In the genomic region with DNA sequence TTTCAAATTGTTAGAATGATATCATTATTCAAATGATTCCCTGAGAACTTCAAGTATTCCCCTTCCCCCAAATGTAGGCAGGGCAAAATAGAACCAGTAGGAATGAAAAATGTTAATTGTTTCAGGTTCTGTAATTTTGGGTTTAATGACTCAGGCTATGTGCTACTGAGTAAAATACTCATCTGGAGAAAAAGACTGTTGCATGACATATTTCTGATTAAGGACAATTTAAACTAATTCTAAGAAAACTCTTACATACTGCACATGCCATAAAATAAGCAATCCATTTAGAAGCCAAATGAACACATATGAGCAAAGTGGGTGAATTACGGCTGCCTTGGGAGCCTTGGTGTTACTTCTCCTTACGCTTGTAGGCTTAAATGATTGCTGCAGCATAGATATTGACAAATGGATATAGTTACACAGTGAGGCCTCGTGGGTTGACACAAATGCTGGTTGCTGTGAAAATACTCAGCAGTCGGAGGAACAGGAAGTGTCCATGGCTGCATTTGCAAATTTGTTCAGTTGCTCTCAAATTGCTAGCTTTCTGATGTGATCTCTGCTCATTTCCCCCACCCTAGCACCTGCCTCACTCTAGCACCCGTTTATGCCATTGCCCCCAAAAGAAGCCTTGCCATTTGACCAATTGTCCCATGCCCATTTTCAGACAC, we compare ENCODE assay signal across 1 cellular context.
TF ChIP-seq lines count a peak whose summit lies in the region.

No MANE protein-coding gene starts in this region.

TF ChIP-seq in H1, 55 proteins besides CTCF, POLR2A, EP300 and RAD21:
- TF ChIP-seq ASH2L (IDR thresholded peaks at IDR 0.05; ENCODE audit: low read length): no peak
- no peak for TF ChIP-seq POLR2AphosphoS5 (IDR thresholded peaks at IDR 0.05; ENCODE audit: low read depth, low read length)
- no peak for TF ChIP-seq BACH1 (IDR thresholded peaks at IDR 0.05; ENCODE audit: low read length)
- no peak for TF ChIP-seq EZH2 (IDR thresholded peaks at IDR 0.05; ENCODE audit: low read depth, low read length, severe bottlenecking)
- TF ChIP-seq SP2 (IDR thresholded peaks at IDR 0.05; ENCODE audit: low read length): no peak
- no peak for TF ChIP-seq SRF (IDR thresholded peaks at IDR 0.05; ENCODE audit: low read depth, low read length)
- TF ChIP-seq TEAD4 (IDR thresholded peaks at IDR 0.05; ENCODE audit: low read depth, low read length): no peak
- TF ChIP-seq KDM5A (IDR thresholded peaks at IDR 0.05; ENCODE audit: low read length): no peak
- TF ChIP-seq SP4 (IDR thresholded peaks at IDR 0.05; ENCODE audit: low read length): no peak
- TF ChIP-seq CTBP2 (IDR thresholded peaks at IDR 0.05; ENCODE audit: borderline replicate concordance, insufficient read depth, insufficient read length, low read length): no peak
- no peak for TF ChIP-seq NANOG (IDR thresholded peaks at IDR 0.05; ENCODE audit: insufficient read depth, low read depth, low read length, poor library complexity, severe bottlenecking)
- no peak for TF ChIP-seq CEBPB (IDR thresholded peaks at IDR 0.05; ENCODE audit: low read depth, low read length)
- no peak for TF ChIP-seq GTF2F1 (IDR thresholded peaks at IDR 0.05; ENCODE audit: borderline replicate concordance, low read depth, low read length)
- no peak for TF ChIP-seq SUZ12 (IDR thresholded peaks at IDR 0.05; ENCODE audit: low read length)
- TF ChIP-seq FOSL1 (IDR thresholded peaks at IDR 0.05; ENCODE audit: insufficient read depth, low read depth, low read length): no peak
- no peak for TF ChIP-seq TCF12 (IDR thresholded peaks at IDR 0.05; ENCODE audit: low read depth, low read length)
- TF ChIP-seq BRCA1 (IDR thresholded peaks at IDR 0.05; ENCODE audit: low read depth, low read length): no peak
- TF ChIP-seq GABPA (IDR thresholded peaks at IDR 0.05; ENCODE audit: borderline replicate concordance, insufficient read depth, low read length): no peak
- TF ChIP-seq SP1 (IDR thresholded peaks at IDR 0.05; ENCODE audit: low read depth, low read length): no peak
- TF ChIP-seq, protein P1, sequence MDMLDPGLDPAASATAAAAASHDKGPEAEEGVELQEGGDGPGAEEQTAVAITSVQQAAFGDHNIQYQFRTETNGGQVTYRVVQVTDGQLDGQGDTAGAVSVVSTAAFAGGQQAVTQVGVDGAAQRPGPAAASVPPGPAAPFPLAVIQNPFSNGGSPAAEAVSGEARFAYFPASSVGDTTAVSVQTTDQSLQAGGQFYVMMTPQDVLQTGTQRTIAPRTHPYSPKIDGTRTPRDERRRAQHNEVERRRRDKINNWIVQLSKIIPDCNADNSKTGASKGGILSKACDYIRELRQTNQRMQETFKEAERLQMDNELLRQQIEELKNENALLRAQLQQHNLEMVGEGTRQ (IDR thresholded peaks at IDR 0.05; ENCODE audit: low read length): no peak
